In genomic region chr16:74817851-74818250, GRCh38 we compare ENCODE assay signal across 1 cellular context.
TF ChIP-seq lines count a peak whose summit lies in the region.

No MANE protein-coding gene starts in this region.

TF ChIP-seq in IMR-90, 13 proteins besides CTCF, POLR2A, EP300 and RAD21 (continued from another document):
- TF ChIP-seq CEBPB (IDR thresholded peaks at IDR 0.05; ENCODE audit: low read depth, low read length) (no peak), CHD1 (IDR thresholded peaks at IDR 0.05; ENCODE audit: low read depth, low read length) (no peak), BHLHE40 (IDR thresholded peaks at IDR 0.05; ENCODE audit: low read depth, low read length) (no peak), FOS (IDR thresholded peaks at IDR 0.05; ENCODE audit: low read depth, low read length) (no peak)
